Comparison of ENCODE assay signal across 17 cellular contexts in the genomic region with DNA sequence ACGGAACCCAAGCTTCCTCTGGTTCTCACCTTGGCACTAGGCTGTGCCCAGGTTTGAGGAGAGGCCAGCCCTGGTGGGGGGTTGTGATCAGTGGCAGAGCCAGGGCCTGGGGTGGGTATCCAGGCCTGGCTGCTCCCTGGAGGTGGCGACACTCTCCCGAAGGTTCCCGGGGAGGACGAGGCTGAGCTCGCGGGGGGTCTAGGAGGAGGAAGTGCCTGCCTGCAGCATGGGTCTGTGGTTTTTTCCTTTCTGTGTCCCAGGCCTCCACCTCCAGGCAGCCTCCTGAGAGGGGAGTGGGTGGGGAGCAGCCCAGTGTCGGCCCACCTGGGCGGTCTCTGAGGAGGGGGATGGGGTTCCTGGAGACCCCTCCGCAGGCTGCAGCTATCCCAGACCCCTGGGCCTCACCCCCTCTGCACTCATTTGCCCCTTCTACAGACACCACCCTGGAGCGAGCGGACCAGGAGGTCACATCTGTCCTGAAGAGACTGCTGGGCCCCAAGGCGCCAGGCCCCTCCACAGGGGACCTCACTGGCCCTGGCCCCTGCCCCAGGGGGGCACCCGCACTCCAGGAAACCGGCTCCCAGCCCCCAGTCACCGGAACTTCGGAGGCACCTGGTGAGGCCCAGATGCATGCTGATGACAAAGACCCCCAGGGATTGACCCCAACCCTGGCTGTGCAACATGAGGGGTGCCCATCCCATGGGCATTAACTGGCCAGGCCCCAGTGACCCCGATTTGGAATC. TPM values are rescaled to one million over a fixed set of nuclear protein-coding genes. Genes with fewer than 3 reads are reported as not detected.
DNase-seq lines count a peak whose midpoint lies in the region; ATAC-seq, FAIRE-seq and TF ChIP-seq lines count a peak whose summit lies in the region.
"Had no signal": no experiment of that assay in that cellular context is flagged by ENCODE, and none has a peak within 500 bp of the region (broad histone marks: within the 10 kb centered on the region; RNA-seq: fewer than 3 reads in every experiment).

No MANE protein-coding gene starts in this region.

- H3K4me3 Mint-ChIP-seq in endodermal cell = no peak overlapping the region
- H3K4me3 Mint-ChIP-seq: CD4-positive, alpha-beta memory T cell had no signal

- no peak for FAIRE-seq in frontal cortex (lab: Jason Lieb, UNC)

- no peaks in the 10 kb centered on the region for H3K4me1 Mint-ChIP-seq in endodermal cell

- ATAC-seq in RWPE2 (ENCODE audit: low read depth) (no peak), left ventricle myocardium superior (no peak), sciatic nerve (no peak)

- peaks cover 2% of the 10 kb centered on the region for H3K9me3 Mint-ChIP-seq in endodermal cell
- H3K9me3 Mint-ChIP-seq: CD4-positive, alpha-beta memory T cell had no signal

- H3K9ac ChIP-seq in BLaER1 = no peak overlapping the region
- H3K9ac ChIP-seq in endodermal cell (ENCODE audit: extremely low read depth, low read length, poor library complexity, severe bottlenecking) = no peak overlapping the region
- H3K9ac ChIP-seq: GM23248 had no signal

- intact Hi-C loops in left ventricle myocardium superior (cut with micrococcal nuclease) (no loop called here), sciatic nerve (cut with DNase I) (no loop called here)

- no peaks in the 10 kb centered on the region for H3K36me3 Mint-ChIP-seq in endodermal cell (ENCODE audit: low read depth)
- H3K36me3 Mint-ChIP-seq: CD4-positive, alpha-beta memory T cell had no signal

- H3K4me3 ChIP-seq in BLaER1 = no peak overlapping the region
- no peak overlapping the region for H3K4me3 ChIP-seq in RWPE2 (ENCODE audit: severe bottlenecking)
- no peak overlapping the region for H3K4me3 ChIP-seq in endodermal cell (ENCODE audit: low read length)
- H3K4me3 ChIP-seq: GM23248 had no signal

- H3K27ac Mint-ChIP-seq in endodermal cell = no peak overlapping the region
- H3K27ac Mint-ChIP-seq: CD4-positive, alpha-beta memory T cell had no signal

- H3K27me3 ChIP-seq in BLaER1 = no peaks in the 10 kb centered on the region
- no peaks in the 10 kb centered on the region for H3K27me3 ChIP-seq in RWPE2 (ENCODE audit: insufficient read depth, poor library complexity, severe bottlenecking)
- no peaks in the 10 kb centered on the region for H3K27me3 ChIP-seq in endodermal cell (ENCODE audit: control insufficient read depth, insufficient read depth, low read length, poor library complexity, severe bottlenecking)

- H3K27ac ChIP-seq in BLaER1 (no peak overlapping the region), RWPE2 (ENCODE audit: poor library complexity, severe bottlenecking) (no peak overlapping the region), endodermal cell (ENCODE audit: low read depth, low read length) (no peak overlapping the region)
- H3K27ac ChIP-seq: GM23248, HL-60 had no signal

- no peaks in the 10 kb centered on the region for H3K9me3 ChIP-seq in BLaER1
- H3K9me3 ChIP-seq in RWPE2 (ENCODE audit: severe bottlenecking) = no peaks in the 10 kb centered on the region
- H3K9me3 ChIP-seq in endodermal cell (ENCODE audit: control insufficient read depth, low read length) = no peaks in the 10 kb centered on the region

- H3K36me3 ChIP-seq in BLaER1 = no peaks in the 10 kb centered on the region
- no peaks in the 10 kb centered on the region for H3K36me3 ChIP-seq in RWPE2 (ENCODE audit: low read depth)
- H3K36me3 ChIP-seq in endodermal cell (ENCODE audit: control insufficient read depth, insufficient read depth, low read length) = no peaks in the 10 kb centered on the region

- DNase-seq in RWPE2 (ENCODE audit: low spot score) (peak; percentile 30), left ventricle myocardium superior (peak; percentile 30), sciatic nerve (ENCODE audit: low spot score) (peak; percentile 51), frontal cortex (ENCODE audit: low spot score in 2 of 2) (no peak), DMS114 treated with DMSO at 0.1 percent for 48 hours (lab: John Stamatoyannopoulos, UW; ENCODE audit: unreplicated experiment) (no peak), endodermal cell (no peak)
- DNase-seq: AML-193, DMS79 treated with DMSO at 0.1 percent for 48 hours, GM23248, KBM-7, NCI-H1048, NCI-H2107, NCI-H345, NCI-H69 had no signal

- 0 out of 2 replicates have a peak overlapping the region, but pooled peaks have one; percentile 4 for H3K4me2 ChIP-seq in BLaER1

- TF ChIP-seq CTCF in RWPE2 (IDR thresholded peaks at IDR 0.05; ENCODE audit: poor library complexity, severe bottlenecking) (no peak), endodermal cell (conservative IDR thresholded peaks at IDR 0.05) (no peak)

- no peaks in the 10 kb centered on the region for H3K27me3 Mint-ChIP-seq in endodermal cell (ENCODE audit: insufficient read depth)
- H3K27me3 Mint-ChIP-seq: CD4-positive, alpha-beta memory T cell had no signal

- WGBS in endodermal cell (ENCODE audit: insufficient coverage in 1 of 2, insufficient read length in 1 of 2), 2 experiments = 89 to 93% methylated on average over 10 to 18 of the region's 18 CpGs

- H4K20me1 ChIP-seq in BLaER1 = 0 out of 2 replicates have a peak, but pooled peaks cover 4% of the 10 kb centered on the region

- H3K4me1 ChIP-seq in BLaER1 = peaks cover 10% of the 10 kb centered on the region
- H3K4me1 ChIP-seq in RWPE2 (ENCODE audit: insufficient read depth, poor library complexity, severe bottlenecking) = no peaks in the 10 kb centered on the region
- H3K4me1 ChIP-seq in endodermal cell (ENCODE audit: control insufficient read depth, insufficient read depth, low read length) = no peaks in the 10 kb centered on the region

RNA-seq across cellular contexts. Expression of gene TRIM11, which starts 44.3 kb away (rescaled TPM):
- total RNA-seq in left ventricle myocardium superior (7.6 TPM), sciatic nerve (18.1 TPM), frontal cortex (14.3 TPM), endodermal cell (10 to 100 TPM; 33.8 to 38.9 TPM)
- 18.2 TPM for polyA plus RNA-seq in endodermal cell (2013, experiment 1 of 2)
- 19.0 TPM for polyA plus RNA-seq in endodermal cell (2013, experiment 2 of 2)

RNA-seq across cellular contexts. Expression of gene TRIM17, which starts 54.3 kb away (rescaled TPM):
- total RNA-seq in left ventricle myocardium superior = 0.50 TPM
- total RNA-seq in sciatic nerve = 1.2 TPM
- total RNA-seq in frontal cortex = 1.6 TPM
- total RNA-seq in endodermal cell = 10 to 100 TPM in 1 of 2 donors, 1 to 10 TPM in 1; 8.4 to 19.6 TPM
- polyA plus RNA-seq in endodermal cell (2013, experiment 1 of 2) = 4.8 TPM
- 3.4 TPM for polyA plus RNA-seq in endodermal cell (2013, experiment 2 of 2)
- total RNA-seq: GM23248 had no signal

Comparison
In these comparisons a context has a peak if more than half of its experiments do, and no peak if none do; other contexts are left out.
1. DNase-seq: peak in RWPE2 (single experiment), left ventricle myocardium superior (single experiment) and sciatic nerve (single experiment); none in frontal cortex (0 of 2), DMS114 treated with DMSO at 0.1 percent for 48 hours (single experiment) and endodermal cell (single experiment).